Comparison of ENCODE assay signal across 11 cellular contexts in the genomic region with DNA sequence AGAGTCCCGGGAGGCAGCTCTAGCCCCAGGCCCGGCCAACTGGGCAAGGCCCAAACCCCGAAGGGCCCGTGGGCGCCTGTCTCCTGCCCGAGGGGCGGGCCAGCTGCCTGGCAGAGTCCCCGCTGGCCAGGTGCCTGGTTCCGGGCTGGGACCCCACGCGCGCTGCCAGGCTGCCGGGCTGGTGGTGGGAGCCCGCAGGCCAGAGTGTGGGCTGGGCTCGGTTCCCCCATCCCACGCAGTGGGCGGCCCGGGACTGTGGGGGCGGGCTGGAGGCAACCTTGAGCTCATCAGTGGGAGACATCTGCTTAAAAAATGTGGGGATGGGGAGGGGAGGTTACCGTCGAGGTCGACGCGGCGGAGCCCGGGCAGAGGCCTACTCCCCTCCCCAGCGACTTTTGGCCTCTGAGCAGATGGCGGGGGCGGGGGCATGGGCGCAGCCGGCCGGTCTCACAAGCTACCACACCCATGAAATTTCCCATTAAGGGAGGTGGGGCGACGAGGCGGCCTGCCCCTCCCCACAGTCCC.
DNase-seq lines count a peak whose midpoint lies in the region; ATAC-seq and TF ChIP-seq lines count a peak whose summit lies in the region.
"Had no signal": no experiment of that assay in that cellular context is flagged by ENCODE, and none has a peak within 500 bp of the region (broad histone marks: within the 10 kb centered on the region; RNA-seq: fewer than 3 reads in every experiment).

No MANE protein-coding gene starts in this region.

- H3K27me3 ChIP-seq in H9 (ENCODE audit: insufficient read depth, low read length) (no peaks in the 10 kb centered on the region), adipocyte (replicated peaks; ENCODE audit: control insufficient read depth, insufficient read depth, low read length) (no peaks in the 10 kb centered on the region), iPS-18a (ENCODE audit: control insufficient read depth, insufficient read depth, low read length) (peaks cover 13% of the 10 kb centered on the region), skeletal muscle satellite cell (ENCODE audit: control insufficient read depth, insufficient read depth, low read length) (no peaks in the 10 kb centered on the region)

- H3K9me3 Mint-ChIP-seq in H9, result no peaks in the 10 kb centered on the region
- H3K9me3 Mint-ChIP-seq in activated T-helper 2 cell treated with anti-CD3 and anti-CD28 coated beads, Interferon-gamma antibody, Interleukin-2, Interleukin-4, amounts not matched to agents 10 μg/mL and 5 μg/mL and 100 μg/mL, durations not matched to agents 14 hours and 24 hours and 36 hours, result no peaks in the 10 kb centered on the region

- H2BK15ac ChIP-seq in H9 (ENCODE audit: low read depth, low read length), result no peak overlapping the region

- no peak for ATAC-seq in SK-N-SH treated with all-trans-retinoic acid at 6 μM for 48 hours

- peaks cover 13% of the 10 kb centered on the region for H3K27me3 Mint-ChIP-seq in H9 (ENCODE audit: low read depth)
- no peaks in the 10 kb centered on the region for H3K27me3 Mint-ChIP-seq in activated T-helper 2 cell treated with anti-CD3 and anti-CD28 coated beads, Interferon-gamma antibody, Interleukin-2, Interleukin-4, amounts not matched to agents 10 μg/mL and 5 μg/mL and 100 μg/mL, durations not matched to agents 14 hours and 24 hours and 36 hours (ENCODE audit: low read depth)

- no peak overlapping the region for H3K9ac ChIP-seq in H9 (ENCODE audit: extremely low read depth, insufficient read length, low read length)
- peak overlapping the region; percentile 74 for H3K9ac ChIP-seq in adipocyte (ENCODE audit: low read length)
- H3K9ac ChIP-seq in iPS-18a (ENCODE audit: low read length), result peak overlapping the region; percentile 30
- H3K9ac ChIP-seq in skeletal muscle satellite cell (ENCODE audit: low read depth, low read length), result peak overlapping the region; percentile 57

- TF ChIP-seq CTCF in H9 (conservative IDR thresholded peaks at IDR 0.05), result no peak

- H3K9me3 ChIP-seq in H9 (ENCODE audit: control insufficient read depth, low read depth, low read length) (no peaks in the 10 kb centered on the region), adipocyte (ENCODE audit: control insufficient read depth, low read length) (no peaks in the 10 kb centered on the region), iPS-18a (ENCODE audit: control insufficient read depth, low read depth, low read length) (no peaks in the 10 kb centered on the region), skeletal muscle satellite cell (replicated peaks; ENCODE audit: low read length) (no peaks in the 10 kb centered on the region)

- no peaks in the 10 kb centered on the region for H3K36me3 Mint-ChIP-seq in H9 (ENCODE audit: insufficient read depth in 1 of 3, low read depth in 3 of 3)
- H3K36me3 Mint-ChIP-seq in activated T-helper 2 cell treated with anti-CD3 and anti-CD28 coated beads, Interferon-gamma antibody, Interleukin-2, Interleukin-4, amounts not matched to agents 10 μg/mL and 5 μg/mL and 100 μg/mL, durations not matched to agents 14 hours and 24 hours and 36 hours (ENCODE audit: low read depth), result no peaks in the 10 kb centered on the region

- peak overlapping the region; percentile 88 for H2BK120ac ChIP-seq in H9 (ENCODE audit: low read depth, low read length, poor library complexity, severe bottlenecking)

- no peak overlapping the region for H4K5ac ChIP-seq in H9 (ENCODE audit: insufficient read length, low read depth, low read length)

- intact Hi-C loops in activated T-helper 2 cell treated with anti-CD3 and anti-CD28 coated beads, Interferon-gamma antibody, Interleukin-2, Interleukin-4, amounts not matched to agents 10 μg/mL and 5 μg/mL and 100 μg/mL, durations not matched to agents 14 hours and 24 hours and 36 hours (cut with micrococcal nuclease), result no loop called here

- H3K23me2 ChIP-seq in H9 (ENCODE audit: insufficient read length, low read depth, low read length, poor library complexity, severe bottlenecking), result peaks cover 3% of the 10 kb centered on the region

- no peak overlapping the region for H2AK5ac ChIP-seq in H9 (ENCODE audit: insufficient read length, low read length)

- H3K4me3 Mint-ChIP-seq in H9, result no peak overlapping the region
- H3K4me3 Mint-ChIP-seq in activated T-helper 2 cell treated with anti-CD3 and anti-CD28 coated beads, Interferon-gamma antibody, Interleukin-2, Interleukin-4, amounts not matched to agents 10 μg/mL and 5 μg/mL and 100 μg/mL, durations not matched to agents 14 hours and 24 hours and 36 hours (ENCODE audit: low read depth), result no peak overlapping the region

- no peaks in the 10 kb centered on the region for H3K79me2 ChIP-seq in H9 (ENCODE audit: insufficient read depth, low read length)

- no peak overlapping the region for H2AFZ ChIP-seq in H9 (ENCODE audit: low read length)

- H3K4me3 ChIP-seq in adipocyte (ENCODE audit: low read length), result no peak overlapping the region
- H3K4me3 ChIP-seq in iPS-18a (ENCODE audit: low read length), result peak overlapping the region; percentile 38
- no peak overlapping the region for H3K4me3 ChIP-seq in skeletal muscle satellite cell (ENCODE audit: low read length)

- H2BK20ac ChIP-seq in H9 (ENCODE audit: low read depth, low read length, poor library complexity, severe bottlenecking), result no peak overlapping the region

- H3K27ac Mint-ChIP-seq in H9, result peak overlapping the region in 1 of 3 experiments; percentile 63; a peak in 2 of 7 replicates
- no peak overlapping the region for H3K27ac Mint-ChIP-seq in activated T-helper 2 cell treated with anti-CD3 and anti-CD28 coated beads, Interferon-gamma antibody, Interleukin-2, Interleukin-4, amounts not matched to agents 10 μg/mL and 5 μg/mL and 100 μg/mL, durations not matched to agents 14 hours and 24 hours and 36 hours

- H3K4me1 ChIP-seq in H9 (ENCODE audit: insufficient read depth, low read length), result peaks cover 15% of the 10 kb centered on the region
- peaks cover 24% of the 10 kb centered on the region for H3K4me1 ChIP-seq in adipocyte (ENCODE audit: control insufficient read depth, insufficient read depth, low read length)
- peaks cover 29% of the 10 kb centered on the region for H3K4me1 ChIP-seq in iPS-18a (ENCODE audit: control insufficient read depth, low read depth, low read length)
- peaks cover 17% of the 10 kb centered on the region for H3K4me1 ChIP-seq in skeletal muscle satellite cell (ENCODE audit: control insufficient read depth, insufficient read depth, low read length)

- H3K36me3 ChIP-seq in adipocyte (ENCODE audit: control insufficient read depth, insufficient read depth, low read length, severe bottlenecking) (peaks cover 11% of the 10 kb centered on the region), iPS-18a (ENCODE audit: control insufficient read depth, low read depth, low read length) (no peaks in the 10 kb centered on the region), skeletal muscle satellite cell (ENCODE audit: insufficient read depth, low read length) (no peaks in the 10 kb centered on the region)

- DNase-seq in H9, result peak; percentile 88
- no peak for DNase-seq in adipocyte (ENCODE audit: low read depth)
- no peak for DNase-seq in NCI-H2227 (lab: John Stamatoyannopoulos, UW; ENCODE audit: unreplicated experiment)
- no peak for DNase-seq in activated T-helper 2 cell treated with anti-CD3 and anti-CD28 coated beads, Interferon-gamma antibody, Interleukin-2, Interleukin-4, amounts not matched to agents 10 μg/mL and 5 μg/mL and 100 μg/mL, durations not matched to agents 14 hours and 24 hours and 36 hours (ENCODE audit: low spot score)
- DNase-seq in activated CD4-positive, alpha-beta T cell treated with anti-CD3 and anti-CD28 coated beads for 1 hour, result no peak
- DNase-seq: DND-41, hippocampal formation had no signal

- WGBS in H9 (ENCODE audit: extremely low coverage, insufficient read length, low lambda C conversion rate), result no CpG with 5 or more reads among the region's 35 CpGs

- H3K14ac ChIP-seq in H9 (ENCODE audit: insufficient read depth, low read length), result peak overlapping the region; percentile 21; the same call in 1 of the 2 replicates

- no peak overlapping the region for H3K56ac ChIP-seq in H9 (ENCODE audit: insufficient read length, low read depth, low read length)

- H4K20me1 ChIP-seq in H9 (ENCODE audit: control insufficient read depth, insufficient read depth, insufficient read length), result peaks cover 3% of the 10 kb centered on the region

- H3T11ph ChIP-seq in H9 (ENCODE audit: low read length), result no peak overlapping the region

- H3K23ac ChIP-seq in H9 (ENCODE audit: insufficient read length, low read depth, low read length), result no peak overlapping the region

- no peak overlapping the region for H4K8ac ChIP-seq in H9 (replicated peaks; ENCODE audit: insufficient read length, low read depth, low read length)

- H3K18ac ChIP-seq in H9 (ENCODE audit: insufficient read length, low read depth, low read length), result no peak overlapping the region

- H2BK12ac ChIP-seq in H9 (ENCODE audit: insufficient read length, low read depth, low read length), result no peak overlapping the region

- H3K4ac ChIP-seq in H9 (ENCODE audit: low read depth, low read length), result no peak overlapping the region

- H3K27ac ChIP-seq in H9 (ENCODE audit: insufficient read length, low read depth, low read length) (no peak overlapping the region), iPS-18a (ENCODE audit: low read length) (no peak overlapping the region)
- H3K27ac ChIP-seq: VCaP had no signal

- H3K4me2 ChIP-seq in H9 (ENCODE audit: insufficient read depth, insufficient read length, low read length) (peak overlapping the region; percentile 50), skeletal muscle satellite cell (ENCODE audit: low read length) (peak overlapping the region; percentile 42)

- H4K91ac ChIP-seq in H9 (ENCODE audit: insufficient read length, low read depth, low read length), result no peak overlapping the region

- H3K79me1 ChIP-seq in H9 (ENCODE audit: insufficient read depth, low read depth, low read length, poor library complexity, severe bottlenecking), result no peaks in the 10 kb centered on the region

- H2BK5ac ChIP-seq in H9 (ENCODE audit: insufficient read length, low read length), result no peak overlapping the region

- peaks cover 34 to 53% of the 10 kb centered on the region in 2 experiments for H3K4me1 Mint-ChIP-seq in H9
- no peaks in the 10 kb centered on the region for H3K4me1 Mint-ChIP-seq in activated T-helper 2 cell treated with anti-CD3 and anti-CD28 coated beads, Interferon-gamma antibody, Interleukin-2, Interleukin-4, amounts not matched to agents 10 μg/mL and 5 μg/mL and 100 μg/mL, durations not matched to agents 14 hours and 24 hours and 36 hours (ENCODE audit: low read depth)

TF ChIP-seq in SK-N-SH treated with all-trans-retinoic acid at 6 μM for 48 hours, 23 proteins besides CTCF, POLR2A, EP300 and RAD21:
- TF ChIP-seq ISL1 (CRISPR knock-in tag; IDR thresholded peaks at IDR 0.05) (no peak), ZC3H10 (CRISPR knock-in tag; IDR thresholded peaks at IDR 0.05) (no peak)
